In genomic region chr7:30923009-30923773, GRCh38 we compare ENCODE assay signal across 13 cellular contexts. TPM values are rescaled to one million over a fixed set of nuclear protein-coding genes. Genes with fewer than 3 reads are reported as not detected.
A peak's percentile ranks its signal among the peaks of the same experiment; 100 is the strongest.
DNase-seq lines count a peak whose midpoint lies in the region; ATAC-seq and TF ChIP-seq lines count a peak whose summit lies in the region.
"Had no signal": no experiment of that assay in that cellular context is flagged by ENCODE, and none has a peak within 500 bp of the region (broad histone marks: within the 10 kb centered on the region; RNA-seq: fewer than 3 reads in every experiment).

No MANE protein-coding gene starts in this region.

- H3K9me3 Mint-ChIP-seq in activated CD4-positive, alpha-beta T cell treated with anti-CD3 and anti-CD28 coated beads for 36 hours (ENCODE audit: low read depth) = peaks cover 5% of the 10 kb centered on the region

- H3K4me3 ChIP-seq in adrenal gland = no peak overlapping the region
- H3K4me3 ChIP-seq in lower leg skin (ENCODE audit: low read depth, poor library complexity, severe bottlenecking) = no peak overlapping the region
- no peak overlapping the region for H3K4me3 ChIP-seq in stomach
- H3K4me3 ChIP-seq: A549, thyroid gland had no signal

- POLR2A ChIA-PET in activated CD4-positive, alpha-beta T cell treated with anti-CD3 and anti-CD28 coated beads for 36 hours (lab: Charles Lee) = no interaction called here

- H3K4me3 Mint-ChIP-seq in activated CD4-positive, alpha-beta T cell treated with anti-CD3 and anti-CD28 coated beads for 36 hours = no peak overlapping the region

- TF ChIP-seq POLR2A in adrenal gland (IDR thresholded peaks at IDR 0.05) (no peak), lower leg skin (IDR thresholded peaks at IDR 0.05) (no peak), stomach (IDR thresholded peaks at IDR 0.05) (no peak)

- H3K27me3 ChIP-seq in adrenal gland = no peaks in the 10 kb centered on the region
- H3K27me3 ChIP-seq in stomach = no peaks in the 10 kb centered on the region
- H3K27me3 ChIP-seq: thyroid gland had no signal

- no peaks in the 10 kb centered on the region for H3K27me3 Mint-ChIP-seq in activated CD4-positive, alpha-beta T cell treated with anti-CD3 and anti-CD28 coated beads for 36 hours

- H3K27ac Mint-ChIP-seq in activated CD4-positive, alpha-beta T cell treated with anti-CD3 and anti-CD28 coated beads for 36 hours = no peak overlapping the region

- no peak for ATAC-seq in activated CD4-positive, alpha-beta T cell treated with anti-CD3 and anti-CD28 coated beads for 36 hours
- ATAC-seq in HG03097 (IDR thresholded peaks at IDR 0.05; ENCODE audit: low FRiP score, unreplicated experiment) = no peak
- ATAC-seq: A549; activated CD4-positive, CD25-positive, alpha-beta regulatory T cell treated with anti-CD3 and anti-CD28 coated beads, Interleukin-2, amount 50 U/mL, for 24 hours had no signal

- H3K9me3 ChIP-seq in adrenal gland (replicated peaks in 1 of 3) (no peaks in the 10 kb centered on the region), stomach (peaks cover 0 to 9% (median 4%) of the 10 kb centered on the region in 4 donors)
- H3K9me3 ChIP-seq: thyroid gland had no signal

- H3K36me3 ChIP-seq in adrenal gland (replicated peaks in 1 of 2) = no peaks in the 10 kb centered on the region
- H3K36me3 ChIP-seq in stomach = peaks cover 3 to 58% (median 19%) of the 10 kb centered on the region in 4 donors
- H3K36me3 ChIP-seq: thyroid gland had no signal

- CTCF ChIA-PET in activated CD4-positive, alpha-beta T cell treated with anti-CD3 and anti-CD28 coated beads for 36 hours (lab: Charles Lee) = interaction anchor here (0.5 kb wide), 2 partner anchors 58 to 617 kb away, joined by 3 read pairs; no protein-coding TSS in a partner anchor

- TF ChIP-seq CTCF in adrenal gland (IDR thresholded peaks at IDR 0.05) = no peak
- no peak for TF ChIP-seq CTCF in lower leg skin (IDR thresholded peaks at IDR 0.05)
- TF ChIP-seq CTCF in stomach (IDR thresholded peaks at IDR 0.05) = no peak

- no peaks in the 10 kb centered on the region for H3K4me1 Mint-ChIP-seq in activated CD4-positive, alpha-beta T cell treated with anti-CD3 and anti-CD28 coated beads for 36 hours

- 93 to 96% (median 95%) methylated on average over 11 to 19 of the region's 19 CpGs for WGBS in adrenal gland, 4 donors
- WGBS in lower leg skin, 2 donors = 92 to 93% methylated on average over 19 of the region's 19 CpGs
- WGBS in stomach, 5 donors = 87 to 92% (median 91%) methylated on average over 18 to 19 of the region's 19 CpGs

- TF ChIP-seq EP300 in stomach (IDR thresholded peaks at IDR 0.05) = no peak

- H3K4me1 ChIP-seq in adrenal gland (replicated peaks in 1 of 2) = peaks cover 0 to 17% of the 10 kb centered on the region in 2 donors
- H3K4me1 ChIP-seq in stomach = peaks cover 0 to 34% (median 15%) of the 10 kb centered on the region in 4 donors

- H3K27ac ChIP-seq in adrenal gland (no peak overlapping the region), stomach (peak overlapping the region in 1 of 5 donors; percentile 74)
- H3K27ac ChIP-seq: A549, thyroid gland had no signal

- intact Hi-C loops in activated CD4-positive, alpha-beta T cell treated with anti-CD3 and anti-CD28 coated beads for 36 hours (cut with DNase I, micrococcal nuclease) = no loop called here
- intact Hi-C loops in adrenal gland (cut with DNase I) = no loop called here
- intact Hi-C loops in lower leg skin (cut with DNase I; ENCODE audit: low total_unique reads) = no loop called here
- intact Hi-C loops in stomach (cut with DNase I; ENCODE audit: low total_unique reads) = no loop called here

- peak; percentile 4 for DNase-seq in activated CD4-positive, alpha-beta T cell treated with anti-CD3 and anti-CD28 coated beads for 36 hours
- no peak for DNase-seq in activated CD4-positive, alpha-beta T cell treated with anti-CD3 and anti-CD28 coated beads, Interleukin-2, amount 50 U/mL, for 1 hour
- DNase-seq in adrenal gland (peak in 4 of 7 donors; percentile 5 to 45 (median 14)), lower leg skin (ENCODE audit: low spot score in 2 of 2) (peak; percentile 11 to 79), stomach (peak; percentile 20), RKO (ENCODE audit: low spot score) (no peak), dedifferentiated amniotic fluid mesenchymal stem cell (ENCODE audit: extremely low spot score) (no peak)
- DNase-seq: cerebellar nuclear complex, Kasumi-1 had no signal

- no peaks in the 10 kb centered on the region for H3K36me3 Mint-ChIP-seq in activated CD4-positive, alpha-beta T cell treated with anti-CD3 and anti-CD28 coated beads for 36 hours (ENCODE audit: low read depth)

RNA-seq across cellular contexts. Expression of gene AQP1, which starts 11.5 kb away (rescaled TPM):
- total RNA-seq in activated CD4-positive, alpha-beta T cell treated with anti-CD3 and anti-CD28 coated beads for 36 hours = under 1 TPM; 0.16 to 0.25 TPM
- total RNA-seq in adrenal gland = 10 to 100 TPM; 23.3 to 57.8 (median 45.3) TPM
- 10 to 100 TPM; 17.6 to 77.4 (median 23.9) TPM for polyA plus RNA-seq in adrenal gland
- total RNA-seq in lower leg skin = 100 to 1,000 TPM in 2 of 4 donors, 10 to 100 TPM in 2; 50.7 to 247 (median 103) TPM
- 100 to 1,000 TPM in 1 of 5 donors, 10 to 100 TPM in 4; 38.2 to 158 (median 64.6) TPM for total RNA-seq in stomach
- polyA plus RNA-seq in stomach = 10 to 100 TPM in 1 of 3 donors, 1 to 10 TPM in 2; 3.8 to 83.6 (median 8.7) TPM

RNA-seq across cellular contexts. Expression of gene GHRHR, which starts 40.6 kb away (rescaled TPM):
- total RNA-seq in activated CD4-positive, alpha-beta T cell treated with anti-CD3 and anti-CD28 coated beads for 36 hours = not detected
- total RNA-seq in adrenal gland (1 to 10 TPM in 1 of 8 donors, under 1 TPM in 1, not detected in 6; 0.60 to 2.9 TPM), lower leg skin (not detected), stomach (not detected)
- polyA plus RNA-seq in adrenal gland (10 to 100 TPM in 1 of 3 donors, under 1 TPM in 2; 0.44 to 11.5 (median 0.68) TPM), stomach (under 1 TPM in 1 of 3 donors, not detected in 2; 0.33 TPM)
- polyA plus RNA-seq: A549 had no signal

Comparison
In these comparisons a context has a peak if more than half of its experiments do, and no peak if none do; other contexts are left out.
1. DNase-seq: peak in activated CD4-positive, alpha-beta T cell treated with anti-CD3 and anti-CD28 coated beads for 36 hours (single experiment), adrenal gland (4 of 7), lower leg skin (2 of 2) and stomach (single experiment); none in activated CD4-positive, alpha-beta T cell treated with anti-CD3 and anti-CD28 coated beads, Interleukin-2, amount 50 U/mL, for 1 hour (single experiment), RKO (single experiment) and dedifferentiated amniotic fluid mesenchymal stem cell (single experiment).
2. RNA of gene AQP1, which starts 11.5 kb away (total RNA-seq): 50.7 to 247 TPM in lower leg skin, 38.2 to 158 TPM in stomach and 23.3 to 57.8 TPM in adrenal gland; 0.16 to 0.25 TPM in activated CD4-positive, alpha-beta T cell treated with anti-CD3 and anti-CD28 coated beads for 36 hours; every median in the first group is over 10 times any median in the second.